ENCODE assay signal across 9 cellular contexts in genomic region chr2:39264733-39265132, GRCh38. TPM values are rescaled to one million over a fixed set of nuclear protein-coding genes. Genes with fewer than 3 reads are reported as not detected.
DNase-seq lines count a peak whose midpoint lies in the region; ATAC-seq and TF ChIP-seq lines count a peak whose summit lies in the region.
"Had no signal": no experiment of that assay in that cellular context is flagged by ENCODE, and none has a peak within 500 bp of the region (broad histone marks: within the 10 kb centered on the region; RNA-seq: fewer than 3 reads in every experiment).

No MANE protein-coding gene starts in this region.

- peak overlapping the region; percentile 47 to 62 for H3K27ac Mint-ChIP-seq in effector memory CD8-positive, alpha-beta T cell

- no peaks in the 10 kb centered on the region for H3K9me3 Mint-ChIP-seq in effector memory CD8-positive, alpha-beta T cell

- peaks cover 19 to 31% of the 10 kb centered on the region in 2 donors for H3K4me1 Mint-ChIP-seq in effector memory CD8-positive, alpha-beta T cell (ENCODE audit: low read depth in 2 of 2)

- no peak for DNase-seq in effector memory CD8-positive, alpha-beta T cell
- DNase-seq in kidney glomerular epithelial cell (lab: John Stamatoyannopoulos, UW) = no peak
- no peak for DNase-seq in foreskin keratinocyte
- no peak for DNase-seq in erythroblast (lab: John Stamatoyannopoulos, UW)

- peaks cover 8% of the 10 kb centered on the region for H3K36me3 Mint-ChIP-seq in effector memory CD8-positive, alpha-beta T cell (ENCODE audit: insufficient read depth)

- TF ChIP-seq CTCF in foreskin keratinocyte (conservative IDR thresholded peaks at IDR 0.05) = no peak

- no peaks in the 10 kb centered on the region for H3K27me3 Mint-ChIP-seq in effector memory CD8-positive, alpha-beta T cell

- H3K4me3 Mint-ChIP-seq in effector memory CD8-positive, alpha-beta T cell = peak overlapping the region in 1 of 2 donors; percentile 65

- H3K4me1 ChIP-seq in foreskin keratinocyte = no peaks in the 10 kb centered on the region

- peak; percentile 55 for ATAC-seq in GM18861 (IDR thresholded peaks at IDR 0.05; ENCODE audit: unreplicated experiment)
- ATAC-seq in GM21723 (IDR thresholded peaks at IDR 0.05; ENCODE audit: unreplicated experiment) = peak; percentile 72
- peak; percentile 60 for ATAC-seq in HG03457 (IDR thresholded peaks at IDR 0.05; ENCODE audit: unreplicated experiment)
- peak; percentile 40 for ATAC-seq in effector memory CD8-positive, alpha-beta T cell (replicated peaks)
- ATAC-seq in foreskin keratinocyte = no peak
- ATAC-seq in HG03378 (IDR thresholded peaks at IDR 0.05; ENCODE audit: unreplicated experiment) = no peak
- ATAC-seq: sciatic nerve had no signal

- H3K27me3 ChIP-seq in foreskin keratinocyte = no peaks in the 10 kb centered on the region

- no peak for TF ChIP-seq POLR2A in erythroblast (IDR thresholded peaks at IDR 0.05; ENCODE audit: low read length)

- H3K27ac ChIP-seq in foreskin keratinocyte = no peak overlapping the region

RNA-seq across cellular contexts. Expression of gene CDKL4, which starts 21.0 kb away (rescaled TPM):
- total RNA-seq in foreskin keratinocyte = not detected in 2 replicates
- 0.04 TPM in 1 of 2 replicates, not detected in the other for polyA plus RNA-seq in foreskin keratinocyte

Comparison
In these comparisons a context has a peak if more than half of its experiments do, and no peak if none do; other contexts are left out.
1. ATAC-seq: peak in GM18861 (single experiment), GM21723 (single experiment), HG03457 (single experiment) and effector memory CD8-positive, alpha-beta T cell (single experiment); none in foreskin keratinocyte (single experiment) and HG03378 (single experiment).